Comparison of ENCODE assay signal across 32 cellular contexts in genomic region chr19:53608381-53608780, GRCh38. TPM values are rescaled to one million over a fixed set of nuclear protein-coding genes. Genes with fewer than 3 reads are reported as not detected.
"Had no signal": no experiment of that assay in that cellular context is flagged by ENCODE, and none has a peak within 500 bp of the region (broad histone marks: within the 10 kb centered on the region; RNA-seq: fewer than 3 reads in every experiment).

No MANE protein-coding gene starts in this region.

- ATAC-seq: effector memory CD8-positive, alpha-beta T cell; esophagus mucosa; gastrocnemius medialis; heart right ventricle; left cardiac atrium; left lung; left ventricle myocardium superior; lower lobe of right lung had no signal

- H3K27ac ChIP-seq: colonic mucosa, epithelial cell of prostate, esophagus squamous epithelium, gastrocnemius medialis, heart right ventricle, left lung, lower lobe of right lung had no signal

- H3K36me3 ChIP-seq: colonic mucosa, esophagus squamous epithelium, gastrocnemius medialis, heart right ventricle, left lung, lower lobe of right lung had no signal

- DNase-seq: colonic mucosa; cortex of kidney; effector CD8-positive, alpha-beta T cell; effector memory CD8-positive, alpha-beta T cell; endodermal cell; erythroblast; esophagus squamous epithelium; foreskin fibroblast; foreskin melanocyte; gastrocnemius medialis; glutamatergic neuron; head of caudate nucleus; heart right ventricle; hippocampal formation; left cardiac atrium; left lung; left ventricle myocardium superior; lower lobe of right lung; mesenchymal stem cell had no signal

- H3K9me3 Mint-ChIP-seq: dendritic cell treated with granulocyte-macrophage colony-stimulating factor and Interleukin-4, amounts not matched to agents 40 ng/mL and 50 ng/mL, for 4 days; endodermal cell; mesothelial cell of epicardium had no signal

- H3K4me3 Mint-ChIP-seq: dendritic cell treated with granulocyte-macrophage colony-stimulating factor and Interleukin-4, amounts not matched to agents 40 ng/mL and 50 ng/mL, for 4 days; effector memory CD8-positive, alpha-beta T cell; endodermal cell; mesothelial cell of epicardium had no signal

- H3K4me3 ChIP-seq: colonic mucosa, esophagus squamous epithelium, gastrocnemius medialis, heart right ventricle, left lung, lower lobe of right lung had no signal

- H3K4me1 ChIP-seq: colonic mucosa, esophagus squamous epithelium, gastrocnemius medialis, heart right ventricle, left lung, lower lobe of right lung had no signal

- H3K9me3 ChIP-seq: colonic mucosa, esophagus squamous epithelium, gastrocnemius medialis, heart right ventricle, left lung, lower lobe of right lung had no signal

- H3K27me3 ChIP-seq: colonic mucosa, gastrocnemius medialis, left lung had no signal

- H3K36me3 Mint-ChIP-seq: mesothelial cell of epicardium had no signal

- H3K27ac Mint-ChIP-seq: dendritic cell treated with granulocyte-macrophage colony-stimulating factor and Interleukin-4, amounts not matched to agents 40 ng/mL and 50 ng/mL, for 4 days; endodermal cell; mesothelial cell of epicardium had no signal

- H3K27me3 Mint-ChIP-seq: dendritic cell treated with granulocyte-macrophage colony-stimulating factor and Interleukin-4, amounts not matched to agents 40 ng/mL and 50 ng/mL, for 4 days had no signal

RNA-seq across cellular contexts. Expression of gene DPRX, which starts 23.4 kb away (rescaled TPM):
- total RNA-seq: colonic mucosa, dermis microvascular lymphatic vessel endothelial cell, endodermal cell, esophagus mucosa, esophagus squamous epithelium, glomerular endothelial cell, heart right ventricle, kidney epithelial cell, left cardiac atrium, left lung, left ventricle myocardium superior, lower leg skin, lower lobe of right lung, lung microvascular endothelial cell, mesenteric fat pad, mesothelial cell of epicardium, mononuclear cell, mucosa of gallbladder had no signal
- polyA plus RNA-seq: keratinocyte had no signal
